In the genomic region with DNA sequence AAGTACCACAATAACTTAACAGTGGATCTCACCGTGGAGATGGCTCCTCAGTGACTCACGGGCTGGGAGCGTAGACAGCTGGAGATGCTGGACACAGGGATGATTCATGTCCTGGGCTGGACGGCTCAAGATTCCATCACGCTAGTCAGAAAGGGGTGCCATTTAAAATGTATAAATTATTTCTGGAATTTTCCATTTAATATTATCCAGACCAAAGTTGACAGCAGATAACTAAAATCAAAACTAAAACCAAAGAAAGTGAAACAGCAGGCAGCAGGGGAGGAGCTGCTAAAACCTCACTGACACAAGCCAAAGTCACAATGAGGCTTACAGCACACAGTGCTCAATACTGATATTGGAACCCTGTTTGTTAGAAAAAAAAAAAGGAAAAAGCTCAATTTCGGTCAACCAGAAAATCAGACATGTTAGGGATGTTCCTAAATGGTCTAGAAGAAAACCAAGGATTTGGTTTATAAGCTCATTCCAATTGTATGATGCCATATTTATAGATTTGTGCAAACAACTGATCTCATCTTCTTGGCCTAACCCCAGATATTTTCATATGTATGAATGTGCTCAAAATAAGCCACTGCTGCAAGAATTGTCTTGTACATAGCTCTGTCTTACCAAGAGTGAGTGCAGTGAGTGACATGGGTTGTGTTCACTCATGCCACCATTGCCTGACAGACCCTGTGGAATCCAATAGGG, we compare ENCODE assay signal across 1 cellular context.
A peak's percentile ranks its signal among the peaks of the same experiment; 100 is the strongest.
TF ChIP-seq lines count a peak whose summit lies in the region.

No MANE protein-coding gene starts in this region.

TF ChIP-seq in SK-N-SH, 30 proteins besides CTCF, POLR2A, EP300 and RAD21 (continued from another document):
- TF ChIP-seq MAX (IDR thresholded peaks at IDR 0.05; ENCODE audit: low read depth) (peak; percentile 59), TEAD4 (IDR thresholded peaks at IDR 0.05; ENCODE audit: borderline replicate concordance, insufficient read depth) (peak; percentile 74; the same call in 1 of the 2 replicates), JUND (IDR thresholded peaks at IDR 0.05) (peak; percentile 97), FOXJ3 (CRISPR knock-in tag; IDR thresholded peaks at IDR 0.05) (no peak), POLR2AphosphoS5 (IDR thresholded peaks at IDR 0.05; ENCODE audit: low read depth, low read length) (peak; percentile 60; the same call in 1 of the 2 replicates), FOXM1 (IDR thresholded peaks at IDR 0.05; ENCODE audit: low read depth) (peak; percentile 46; the same call in 1 of the 2 replicates)
